Comparison of ENCODE assay signal across 1 cellular context in the genomic region with DNA sequence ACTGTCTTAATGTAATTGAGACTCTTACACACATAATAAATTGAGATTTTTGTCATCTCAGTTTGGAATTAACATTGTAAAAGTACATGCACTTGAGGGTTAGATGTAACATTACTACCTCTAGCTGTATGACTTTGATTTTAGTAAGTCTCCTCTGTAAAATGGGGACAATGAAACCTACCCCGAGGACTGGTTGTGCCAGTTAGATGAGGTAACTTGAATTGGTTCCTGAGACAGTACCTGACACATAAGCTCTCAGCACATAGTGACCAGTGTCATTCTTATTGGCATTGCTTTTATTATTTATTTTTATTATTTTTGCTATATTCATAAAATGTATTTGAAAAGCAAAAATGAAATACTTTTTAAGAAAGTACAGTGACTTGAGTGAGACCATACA.
TF ChIP-seq lines count a peak whose summit lies in the region.

No MANE protein-coding gene starts in this region.

TF ChIP-seq in GM23338, 12 proteins besides CTCF, POLR2A, EP300 and RAD21 (continued from another document):
- TF ChIP-seq, protein P1, sequence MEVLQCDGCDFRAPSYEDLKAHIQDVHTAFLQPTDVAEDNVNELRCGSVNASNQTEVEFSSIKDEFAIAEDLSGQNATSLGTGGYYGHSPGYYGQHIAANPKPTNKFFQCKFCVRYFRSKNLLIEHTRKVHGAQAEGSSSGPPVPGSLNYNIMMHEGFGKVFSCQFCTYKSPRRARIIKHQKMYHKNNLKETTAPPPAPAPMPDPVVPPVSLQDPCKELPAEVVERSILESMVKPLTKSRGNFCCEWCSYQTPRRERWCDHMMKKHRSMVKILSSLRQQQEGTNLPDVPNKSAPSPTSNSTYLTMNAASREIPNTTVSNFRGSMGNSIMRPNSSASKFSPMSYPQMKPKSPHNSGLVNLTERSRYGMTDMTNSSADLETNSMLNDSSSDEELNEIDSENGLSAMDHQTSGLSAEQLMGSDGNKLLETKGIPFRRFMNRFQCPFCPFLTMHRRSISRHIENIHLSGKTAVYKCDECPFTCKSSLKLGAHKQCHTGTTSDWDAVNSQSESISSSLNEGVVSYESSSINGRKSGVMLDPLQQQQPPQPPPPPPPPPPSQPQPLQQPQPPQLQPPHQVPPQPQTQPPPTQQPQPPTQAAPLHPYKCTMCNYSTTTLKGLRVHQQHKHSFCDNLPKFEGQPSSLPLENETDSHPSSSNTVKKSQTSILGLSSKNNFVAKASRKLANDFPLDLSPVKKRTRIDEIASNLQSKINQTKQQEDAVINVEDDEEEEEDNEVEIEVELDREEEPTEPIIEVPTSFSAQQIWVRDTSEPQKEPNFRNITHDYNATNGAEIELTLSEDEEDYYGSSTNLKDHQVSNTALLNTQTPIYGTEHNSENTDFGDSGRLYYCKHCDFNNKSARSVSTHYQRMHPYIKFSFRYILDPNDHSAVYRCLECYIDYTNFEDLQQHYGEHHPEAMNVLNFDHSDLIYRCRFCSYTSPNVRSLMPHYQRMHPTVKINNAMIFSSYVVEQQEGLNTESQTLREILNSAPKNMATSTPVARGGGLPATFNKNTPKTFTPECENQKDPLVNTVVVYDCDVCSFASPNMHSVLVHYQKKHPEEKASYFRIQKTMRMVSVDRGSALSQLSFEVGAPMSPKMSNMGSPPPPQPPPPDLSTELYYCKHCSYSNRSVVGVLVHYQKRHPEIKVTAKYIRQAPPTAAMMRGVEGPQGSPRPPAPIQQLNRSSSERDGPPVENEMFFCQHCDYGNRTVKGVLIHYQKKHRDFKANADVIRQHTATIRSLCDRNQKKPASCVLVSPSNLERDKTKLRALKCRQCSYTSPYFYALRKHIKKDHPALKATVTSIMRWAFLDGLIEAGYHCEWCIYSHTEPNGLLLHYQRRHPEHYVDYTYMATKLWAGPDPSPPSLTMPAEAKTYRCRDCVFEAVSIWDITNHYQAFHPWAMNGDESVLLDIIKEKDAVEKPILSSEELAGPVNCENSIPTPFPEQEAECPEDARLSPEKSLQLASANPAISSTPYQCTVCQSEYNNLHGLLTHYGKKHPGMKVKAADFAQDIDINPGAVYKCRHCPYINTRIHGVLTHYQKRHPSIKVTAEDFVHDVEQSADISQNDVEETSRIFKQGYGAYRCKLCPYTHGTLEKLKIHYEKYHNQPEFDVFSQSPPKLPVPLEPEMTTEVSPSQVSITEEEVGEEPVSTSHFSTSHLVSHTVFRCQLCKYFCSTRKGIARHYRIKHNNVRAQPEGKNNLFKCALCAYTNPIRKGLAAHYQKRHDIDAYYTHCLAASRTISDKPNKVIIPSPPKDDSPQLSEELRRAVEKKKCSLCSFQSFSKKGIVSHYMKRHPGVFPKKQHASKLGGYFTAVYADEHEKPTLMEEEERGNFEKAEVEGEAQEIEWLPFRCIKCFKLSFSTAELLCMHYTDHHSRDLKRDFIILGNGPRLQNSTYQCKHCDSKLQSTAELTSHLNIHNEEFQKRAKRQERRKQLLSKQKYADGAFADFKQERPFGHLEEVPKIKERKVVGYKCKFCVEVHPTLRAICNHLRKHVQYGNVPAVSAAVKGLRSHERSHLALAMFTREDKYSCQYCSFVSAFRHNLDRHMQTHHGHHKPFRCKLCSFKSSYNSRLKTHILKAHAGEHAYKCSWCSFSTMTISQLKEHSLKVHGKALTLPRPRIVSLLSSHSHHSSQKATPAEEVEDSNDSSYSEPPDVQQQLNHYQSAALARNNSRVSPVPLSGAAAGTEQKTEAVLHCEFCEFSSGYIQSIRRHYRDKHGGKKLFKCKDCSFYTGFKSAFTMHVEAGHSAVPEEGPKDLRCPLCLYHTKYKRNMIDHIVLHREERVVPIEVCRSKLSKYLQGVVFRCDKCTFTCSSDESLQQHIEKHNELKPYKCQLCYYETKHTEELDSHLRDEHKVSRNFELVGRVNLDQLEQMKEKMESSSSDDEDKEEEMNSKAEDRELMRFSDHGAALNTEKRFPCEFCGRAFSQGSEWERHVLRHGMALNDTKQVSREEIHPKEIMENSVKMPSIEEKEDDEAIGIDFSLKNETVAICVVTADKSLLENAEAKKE (CRISPR knock-in tag; IDR thresholded peaks at IDR 0.05): no peak
- TF ChIP-seq REST (IDR thresholded peaks at IDR 0.05; ENCODE audit: unreplicated experiment): no peak
- no peak for TF ChIP-seq EZH2 (IDR thresholded peaks at IDR 0.05; ENCODE audit: low read depth, unreplicated experiment)
- TF ChIP-seq NANOG (IDR thresholded peaks at IDR 0.05; ENCODE audit: borderline replicate concordance): no peak
- TF ChIP-seq POLR2AphosphoS5 (IDR thresholded peaks at IDR 0.05; ENCODE audit: low read depth): no peak
- no peak for TF ChIP-seq ZNF114 (CRISPR knock-in tag; IDR thresholded peaks at IDR 0.05)
- TF ChIP-seq JUNB (IDR thresholded peaks at IDR 0.05; ENCODE audit: unreplicated experiment): no peak
- no peak for TF ChIP-seq CREB1 (CRISPR knock-in tag; IDR thresholded peaks at IDR 0.05; ENCODE audit: low read depth)
- TF ChIP-seq, protein P2, sequence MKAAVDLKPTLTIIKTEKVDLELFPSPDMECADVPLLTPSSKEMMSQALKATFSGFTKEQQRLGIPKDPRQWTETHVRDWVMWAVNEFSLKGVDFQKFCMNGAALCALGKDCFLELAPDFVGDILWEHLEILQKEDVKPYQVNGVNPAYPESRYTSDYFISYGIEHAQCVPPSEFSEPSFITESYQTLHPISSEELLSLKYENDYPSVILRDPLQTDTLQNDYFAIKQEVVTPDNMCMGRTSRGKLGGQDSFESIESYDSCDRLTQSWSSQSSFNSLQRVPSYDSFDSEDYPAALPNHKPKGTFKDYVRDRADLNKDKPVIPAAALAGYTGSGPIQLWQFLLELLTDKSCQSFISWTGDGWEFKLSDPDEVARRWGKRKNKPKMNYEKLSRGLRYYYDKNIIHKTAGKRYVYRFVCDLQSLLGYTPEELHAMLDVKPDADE (IDR thresholded peaks at IDR 0.05): no peak
